ENCODE assay signal across 1 cellular context in the genomic region with DNA sequence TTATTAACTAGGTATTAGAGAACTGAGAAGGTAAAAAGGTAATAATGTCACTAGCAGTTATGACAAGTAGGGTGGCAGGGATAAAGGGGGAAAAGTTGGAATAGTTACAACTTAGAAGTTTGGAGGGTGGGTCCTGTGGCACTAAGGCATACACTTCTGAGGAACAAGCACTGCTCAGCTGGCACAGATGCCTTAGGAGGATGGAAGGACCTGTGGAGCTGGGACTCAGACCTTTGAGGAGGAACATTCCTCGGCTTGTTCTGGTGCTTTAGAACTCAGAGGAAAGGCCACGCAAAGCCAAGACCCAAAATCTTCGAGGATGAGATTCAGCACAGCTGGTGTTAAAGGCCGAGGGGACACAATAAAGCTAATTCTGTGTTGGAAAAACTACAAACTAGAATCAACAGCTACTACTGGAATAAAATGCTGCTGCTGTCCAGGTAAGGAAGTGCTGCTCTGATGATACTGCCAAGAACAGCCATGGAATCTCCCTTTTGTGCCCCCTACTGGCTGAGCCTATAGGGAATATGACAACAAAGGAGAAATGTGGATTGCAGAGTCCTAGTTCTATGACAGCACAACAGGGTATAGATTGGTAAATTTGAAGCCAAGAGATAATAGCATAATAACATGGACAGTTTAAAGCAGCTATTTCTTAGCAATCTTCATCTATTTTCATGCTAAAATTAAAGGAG.
TF ChIP-seq lines count a peak whose summit lies in the region.

No MANE protein-coding gene starts in this region.

TF ChIP-seq in K562, 482 proteins besides CTCF, POLR2A, EP300 and RAD21:
- TF ChIP-seq MGA (IDR thresholded peaks at IDR 0.05) (no peak), KDM1A (IDR thresholded peaks at IDR 0.05) (no peak), EHMT2 (IDR thresholded peaks at IDR 0.05) (peak; percentile 74; the same call in 1 of the 2 replicates), SPI1 (IDR thresholded peaks at IDR 0.05; ENCODE audit: borderline replicate concordance, low read depth, low read length) (0 out of 2 replicates have a peak, but pooled peaks have one; percentile 16)
TF ChIP-seq in K562: peak in this region for 2.
